Comparison of ENCODE assay signal across 9 cellular contexts in the genomic region with DNA sequence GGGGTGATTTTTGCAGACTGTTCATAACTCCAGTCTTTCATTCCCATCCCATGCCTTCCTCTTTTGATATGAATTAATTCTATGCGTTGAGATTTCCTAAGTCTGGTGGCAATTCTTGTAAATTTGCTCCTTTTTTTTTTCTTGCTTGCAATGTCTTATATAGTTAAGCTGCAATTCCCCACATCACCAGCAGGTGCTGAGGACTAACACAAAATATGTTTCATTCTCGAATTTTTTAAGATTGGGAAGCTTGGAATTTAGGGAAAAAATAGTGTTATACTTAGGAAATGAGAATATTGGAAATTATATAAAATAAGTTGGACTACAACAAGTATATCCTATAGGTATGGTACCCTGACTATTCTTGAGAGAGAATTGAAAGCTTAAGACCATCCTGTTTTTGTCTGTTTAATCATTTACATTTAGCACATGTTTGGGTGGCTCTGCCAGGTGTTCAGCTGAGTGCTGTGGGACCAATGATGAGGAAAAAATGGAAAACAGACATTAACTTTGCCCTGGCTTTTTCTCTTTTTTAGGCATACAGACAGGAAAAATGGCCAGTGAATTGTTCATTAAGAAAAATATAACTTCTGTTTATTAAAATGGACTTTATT. TPM values are rescaled to one million over a fixed set of nuclear protein-coding genes. Genes with fewer than 3 reads are reported as not detected.
A peak's percentile ranks its signal among the peaks of the same experiment; 100 is the strongest.
DNase-seq lines count a peak whose midpoint lies in the region; ATAC-seq and TF ChIP-seq lines count a peak whose summit lies in the region.
"Had no signal": no experiment of that assay in that cellular context is flagged by ENCODE, and none has a peak within 500 bp of the region (broad histone marks: within the 10 kb centered on the region; RNA-seq: fewer than 3 reads in every experiment).

No MANE protein-coding gene starts in this region.

- no peaks in the 10 kb centered on the region for H3K36me3 ChIP-seq in GM06990 (ENCODE audit: control insufficient read depth, insufficient read depth, low read length)
- no peaks in the 10 kb centered on the region for H3K36me3 ChIP-seq in PC-3 (ENCODE audit: low read depth, low read length)

- H3K9ac ChIP-seq in PC-3 (ENCODE audit: low read length), result no peak overlapping the region

- H3K79me2 ChIP-seq in PC-3 (ENCODE audit: low read length), result no peaks in the 10 kb centered on the region

- peak; percentile 68 for TF ChIP-seq CTCF in 22Rv1 (IDR thresholded peaks at IDR 0.05)
- TF ChIP-seq CTCF in GM06990 (IDR thresholded peaks at IDR 0.05; ENCODE audit: insufficient read depth, low read length, poor library complexity, severe bottlenecking), result peak; percentile 72
- peak; percentile 57 for TF ChIP-seq CTCF in PC-3 (conservative IDR thresholded peaks at IDR 0.05; ENCODE audit: low read depth, low read length)
- peak; percentile 52 for TF ChIP-seq CTCF in fibroblast of villous mesenchyme (IDR thresholded peaks at IDR 0.05; ENCODE audit: insufficient read depth, low read depth, low read length)

- DNase-seq in GM06990 (ENCODE audit: extremely low read depth, insufficient read length) (no peak), PC-3 (peak; percentile 21), fibroblast of villous mesenchyme (ENCODE audit: low read depth) (peak; percentile 13), SIG-M5 treated with dmso at 0.1 percent for 504 hours (lab: John Stamatoyannopoulos, UW; ENCODE audit: unreplicated experiment) (no peak), ecto neural progenitor cell (ENCODE audit: low spot score) (no peak), medulla oblongata (ENCODE audit: extremely low spot score) (no peak)
- DNase-seq: activated B cell treated with CpG ODN at 0.5 μM for 24 hours had no signal

- H3K9me3 ChIP-seq in PC-3 (ENCODE audit: low read length), result no peaks in the 10 kb centered on the region

- POLR2A ChIA-PET in PC-3 (lab: Charles Lee; ENCODE audit: unreplicated experiment), result no interaction called here

- no peaks in the 10 kb centered on the region for H3F3A ChIP-seq in PC-3 (ENCODE audit: low read length, unreplicated experiment)

- H3K9me2 ChIP-seq in PC-3 (replicated peaks; ENCODE audit: low read length), result no peaks in the 10 kb centered on the region

- H3K4me1 ChIP-seq in PC-3 (ENCODE audit: insufficient read depth, low read length), result no peaks in the 10 kb centered on the region

- H3K27me3 ChIP-seq in GM06990 (replicated peaks; ENCODE audit: control insufficient read depth, insufficient read depth, low read length) (no peaks in the 10 kb centered on the region), PC-3 (ENCODE audit: low read length) (no peaks in the 10 kb centered on the region)

- no TSS peak for BruUV-seq in PC-3 (replicated peaks; lab: Mats Ljungman, UMichigan)

- H3K4me3 ChIP-seq in GM06990 (replicated peaks; ENCODE audit: low read depth, low read length) (no peak overlapping the region), PC-3 (ENCODE audit: low read length) (no peak overlapping the region), fibroblast of villous mesenchyme (ENCODE audit: low read depth, low read length) (no peak overlapping the region)

- H3K4me2 ChIP-seq in PC-3 (ENCODE audit: low read length), result no peak overlapping the region

- no peak overlapping the region for H2AFZ ChIP-seq in PC-3 (ENCODE audit: low read length)

- H4K20me1 ChIP-seq in PC-3 (ENCODE audit: low read length), result no peaks in the 10 kb centered on the region

- ATAC-seq in PC-3 (no peak), HG02885 (IDR thresholded peaks at IDR 0.05; ENCODE audit: poor library complexity, unreplicated experiment) (no peak)

- intact Hi-C loops in PC-3 (cut with micrococcal nuclease), result no loop called here

- CTCF ChIA-PET in PC-3 (lab: Charles Lee), result no interaction called here

- no peak overlapping the region for H3K27ac ChIP-seq in 22Rv1
- no peak overlapping the region for H3K27ac ChIP-seq in PC-3 (ENCODE audit: low read length)

RNA-seq across cellular contexts. Expression of a gene that starts 30.2 kb away (rescaled TPM):
- not detected in 2 replicates for total RNA-seq in PC-3 (2014; rRNA removed)
- total RNA-seq in fibroblast of villous mesenchyme, result 0.32 TPM in 1 of 2 replicates, not detected in the other

Comparison
In these comparisons a context has a peak if more than half of its experiments do, and no peak if none do; other contexts are left out.
1. DNase-seq: peak in PC-3 (single experiment) and fibroblast of villous mesenchyme (single experiment); none in GM06990 (single experiment), SIG-M5 treated with dmso at 0.1 percent for 504 hours (single experiment), ecto neural progenitor cell (single experiment) and medulla oblongata (single experiment).
2. Peak in every context shown above with its lines, with median percentiles within 50 percentile points of each other: CTCF ChIP-seq.